In genomic region chr6:56663344-56663743, GRCh38 we compare ENCODE assay signal across 17 cellular contexts. TPM values are rescaled to one million over a fixed set of nuclear protein-coding genes. Genes with fewer than 3 reads are reported as not detected.
A peak's percentile ranks its signal among the peaks of the same experiment; 100 is the strongest.
DNase-seq lines count a peak whose midpoint lies in the region; ATAC-seq, FAIRE-seq and TF ChIP-seq lines count a peak whose summit lies in the region.
"Had no signal": no experiment of that assay in that cellular context is flagged by ENCODE, and none has a peak within 500 bp of the region (broad histone marks: within the 10 kb centered on the region; RNA-seq: fewer than 3 reads in every experiment).

No MANE protein-coding gene starts in this region.

- intact Hi-C loops in pancreas (cut with DNase I), result no loop called here

- TF ChIP-seq CTCF in epithelial cell of proximal tubule (conservative IDR thresholded peaks at IDR 0.05; ENCODE audit: low read depth, low read length), result no peak
- no peak for TF ChIP-seq CTCF in pancreas (IDR thresholded peaks at IDR 0.05)

- no peaks in the 10 kb centered on the region for H3K4me1 ChIP-seq in pancreas
- H3K4me1 ChIP-seq: SJCRH30 had no signal

- peaks cover 11% of the 10 kb centered on the region for H3K4me1 Mint-ChIP-seq in activated CD4-positive, alpha-beta memory T cell treated with anti-CD3 and anti-CD28 coated beads, Interleukin-2, amount 10 ng/mL, durations not matched to agents 7 days and 5 days
- H3K4me1 Mint-ChIP-seq: IgD-negative memory B cell had no signal

- DNase-seq in ELR (ENCODE audit: low read depth) (peak; percentile 56), M059J (ENCODE audit: low read depth) (peak; percentile 74), epithelial cell of proximal tubule (ENCODE audit: low read depth) (peak; percentile 73), pancreas (no peak), occipital lobe (lab: John Stamatoyannopoulos, UW) (no peak)
- no peak for DNase-seq in activated CD4-positive, alpha-beta memory T cell treated with anti-CD3 and anti-CD28 coated beads, Interleukin-2, amount 10 ng/mL, durations not matched to agents 7 days and 5 days
- DNase-seq: activated CD8-positive, alpha-beta T cell treated with anti-CD3 and anti-CD28 coated beads, Interleukin-2, amount 10 ng/mL, durations not matched to agents 7 days and 5 days; aorta; naive thymus-derived CD4-positive, alpha-beta T cell; NCI-H524; SJCRH30; stimulated activated CD4-positive, alpha-beta T cell treated with anti-CD3 and anti-CD28 coated beads, Interleukin-4, amount 100 ng/mL, for 1 hour had no signal

- H3K27ac ChIP-seq in pancreas, result no peak overlapping the region
- H3K27ac ChIP-seq: BLaER1 treated with 17β-estradiol and CSF1 and Interleukin-3, amounts not matched to agents 10 nM and 100 nM; SJCRH30 had no signal

- 79 to 85% methylated on average over 3 of the region's 3 CpGs for WGBS in pancreas, 2 donors

- no peaks in the 10 kb centered on the region for H3K9me3 ChIP-seq in pancreas
- H3K9me3 ChIP-seq: BLaER1 treated with 17β-estradiol and CSF1 and Interleukin-3, amounts not matched to agents 10 nM and 100 nM; SJCRH30 had no signal

- ATAC-seq in pancreas, result peak in 3 of 4 donors; percentile 27 to 34 (median 33)
- no peak for ATAC-seq in HG03565 (IDR thresholded peaks at IDR 0.05; ENCODE audit: unreplicated experiment)
- ATAC-seq: activated CD8-positive, alpha-beta T cell treated with anti-CD3 and anti-CD28 coated beads, Interleukin-2, amount 10 ng/mL, durations not matched to agents 7 days and 5 days; naive thymus-derived CD4-positive, alpha-beta T cell had no signal

- H3K27ac Mint-ChIP-seq in activated CD4-positive, alpha-beta memory T cell treated with anti-CD3 and anti-CD28 coated beads, Interleukin-2, amount 10 ng/mL, durations not matched to agents 7 days and 5 days, result no peak overlapping the region
- H3K27ac Mint-ChIP-seq: activated CD8-positive, alpha-beta T cell treated with anti-CD3 and anti-CD28 coated beads, Interleukin-2, amount 10 ng/mL, durations not matched to agents 7 days and 5 days; activated T-helper 2 cell treated with anti-CD3 and anti-CD28 coated beads, Interferon-gamma antibody, Interleukin-2, Interleukin-4, amounts not matched to agents 10 μg/mL and 5 μg/mL and 100 μg/mL, durations not matched to agents 14 hours and 24 hours and 36 hours; IgD-negative memory B cell; naive thymus-derived CD4-positive, alpha-beta T cell had no signal

- H3K9me3 Mint-ChIP-seq in activated CD4-positive, alpha-beta memory T cell treated with anti-CD3 and anti-CD28 coated beads, Interleukin-2, amount 10 ng/mL, durations not matched to agents 7 days and 5 days, result no peaks in the 10 kb centered on the region
- H3K9me3 Mint-ChIP-seq: activated T-helper 2 cell treated with anti-CD3 and anti-CD28 coated beads, Interferon-gamma antibody, Interleukin-2, Interleukin-4, amounts not matched to agents 10 μg/mL and 5 μg/mL and 100 μg/mL, durations not matched to agents 14 hours and 24 hours and 36 hours; IgD-negative memory B cell; naive thymus-derived CD4-positive, alpha-beta T cell had no signal

- POLR2A ChIA-PET in activated CD4-positive, alpha-beta memory T cell treated with anti-CD3 and anti-CD28 coated beads, Interleukin-2, amount 10 ng/mL, durations not matched to agents 7 days and 5 days (lab: Charles Lee), result no interaction called here

- CTCF ChIA-PET in activated CD4-positive, alpha-beta memory T cell treated with anti-CD3 and anti-CD28 coated beads, Interleukin-2, amount 10 ng/mL, durations not matched to agents 7 days and 5 days (lab: Charles Lee), result no interaction called here

- H3K36me3 ChIP-seq in pancreas, result no peaks in the 10 kb centered on the region
- H3K36me3 ChIP-seq: BLaER1 treated with 17β-estradiol and CSF1 and Interleukin-3, amounts not matched to agents 10 nM and 100 nM; SJCRH30 had no signal

- FAIRE-seq in pancreas (lab: Jason Lieb, UNC), result no peak
- FAIRE-seq: TTC549 had no signal

- no peak overlapping the region for H3K4me3 Mint-ChIP-seq in activated CD4-positive, alpha-beta memory T cell treated with anti-CD3 and anti-CD28 coated beads, Interleukin-2, amount 10 ng/mL, durations not matched to agents 7 days and 5 days
- H3K4me3 Mint-ChIP-seq: activated CD8-positive, alpha-beta T cell treated with anti-CD3 and anti-CD28 coated beads, Interleukin-2, amount 10 ng/mL, durations not matched to agents 7 days and 5 days; IgD-negative memory B cell; naive thymus-derived CD4-positive, alpha-beta T cell had no signal

- no peaks in the 10 kb centered on the region for H3K27me3 ChIP-seq in pancreas
- H3K27me3 ChIP-seq: BLaER1 treated with 17β-estradiol and CSF1 and Interleukin-3, amounts not matched to agents 10 nM and 100 nM; SJCRH30 had no signal

- no peak overlapping the region for H3K4me3 ChIP-seq in epithelial cell of proximal tubule (ENCODE audit: low read depth, low read length)
- H3K4me3 ChIP-seq in pancreas, result no peak overlapping the region
- H3K4me3 ChIP-seq: BLaER1 treated with 17β-estradiol and CSF1 and Interleukin-3, amounts not matched to agents 10 nM and 100 nM; SJCRH30 had no signal

- peaks cover 2% of the 10 kb centered on the region for H3K27me3 Mint-ChIP-seq in activated CD4-positive, alpha-beta memory T cell treated with anti-CD3 and anti-CD28 coated beads, Interleukin-2, amount 10 ng/mL, durations not matched to agents 7 days and 5 days
- H3K27me3 Mint-ChIP-seq: IgD-negative memory B cell had no signal

- H3K36me3 Mint-ChIP-seq in activated CD4-positive, alpha-beta memory T cell treated with anti-CD3 and anti-CD28 coated beads, Interleukin-2, amount 10 ng/mL, durations not matched to agents 7 days and 5 days (ENCODE audit: low read depth), result no peaks in the 10 kb centered on the region
- H3K36me3 Mint-ChIP-seq: IgD-negative memory B cell; naive thymus-derived CD4-positive, alpha-beta T cell had no signal

RNA-seq across cellular contexts. Expression of gene DST, which starts 20.7 kb away (rescaled TPM):
- 136 and 179 TPM in 2 replicates for total RNA-seq in M059J (2014; rRNA removed; shearing (Covaris generic))
- total RNA-seq in epithelial cell of proximal tubule (75.8 and 97.7 TPM in 2 replicates), pancreas (100 to 1,000 TPM in 2 of 6 donors, 10 to 100 TPM in 4; 54.9 to 149 (median 75.7) TPM), occipital lobe (329 TPM)
- 10 to 100 TPM; 42.4 to 75.5 TPM for polyA plus RNA-seq in pancreas
- 1 to 10 TPM; 5.4 to 5.5 TPM for total RNA-seq in activated CD4-positive, alpha-beta memory T cell treated with anti-CD3 and anti-CD28 coated beads, Interleukin-2, amount 10 ng/mL, durations not matched to agents 7 days and 5 days
- polyA plus RNA-seq: IgD-negative memory B cell had no signal

Comparison
In these comparisons a context has a peak if more than half of its experiments do, and no peak if none do; other contexts are left out.
1. DNase-seq: peak in ELR (single experiment), M059J (single experiment) and epithelial cell of proximal tubule (single experiment); none in pancreas (0 of 6), activated CD4-positive, alpha-beta memory T cell treated with anti-CD3 and anti-CD28 coated beads, Interleukin-2, amount 10 ng/mL, durations not matched to agents 7 days and 5 days (single experiment) and occipital lobe (single experiment).
2. RNA of gene DST, which starts 20.7 kb away (total RNA-seq): 329 TPM in occipital lobe (single experiment), 136 to 179 TPM in M059J, 75.8 to 97.7 TPM in epithelial cell of proximal tubule and 54.9 to 149 TPM in pancreas; 5.4 to 5.5 TPM in activated CD4-positive, alpha-beta memory T cell treated with anti-CD3 and anti-CD28 coated beads, Interleukin-2, amount 10 ng/mL, durations not matched to agents 7 days and 5 days; every median in the first group is over 4 times any median in the second.